In genomic region chr1:47262787-47263413, GRCh38 we compare ENCODE assay signal across 1 cellular context.
TF ChIP-seq lines count a peak whose summit lies in the region.

No MANE protein-coding gene starts in this region.

TF ChIP-seq in K562, 482 proteins besides CTCF, POLR2A, EP300 and RAD21 (continued from another document and continues in another):
- TF ChIP-seq MYC (IDR thresholded peaks at IDR 0.05; ENCODE audit: low read depth, low read length) (0 out of 2 replicates have a peak, but pooled peaks have one; percentile 33), MYC (CRISPR knock-in tag; IDR thresholded peaks at IDR 0.05; ENCODE audit: borderline replicate concordance, low read depth) (no peak), ELK3 (CRISPR knock-in tag; IDR thresholded peaks at IDR 0.05) (no peak), NELFE (IDR thresholded peaks at IDR 0.05; ENCODE audit: insufficient read depth, insufficient read length) (no peak), ZNF239 (CRISPR knock-in tag; IDR thresholded peaks at IDR 0.05) (peak; percentile 17; the same call in 1 of the 2 replicates), FOXK2 (conservative IDR thresholded peaks at IDR 0.05 in 1 of 2, IDR thresholded peaks at IDR 0.05 in 1 of 2; ENCODE audit: low read depth in 2 of 2) (peak; percentile 55 to 70; a peak in 2 of 4 replicates), FOXA3 (CRISPR knock-in tag; conservative IDR thresholded peaks at IDR 0.05 in 1 of 2, IDR thresholded peaks at IDR 0.05 in 1 of 2) (peak in 1 of 2 experiments; percentile 46; a peak in 1 of 4 replicates), EP400 (IDR thresholded peaks at IDR 0.05) (peak; percentile 37), NRF1 (conservative IDR thresholded peaks at IDR 0.05 in 1 of 2, IDR thresholded peaks at IDR 0.05 in 1 of 2) (no peak), NONO (IDR thresholded peaks at IDR 0.05; ENCODE audit: low read depth in 2 of 2, low read length in 1 of 2) (no peak), RUNX1 (IDR thresholded peaks at IDR 0.05; ENCODE audit: low read depth) (no peak), THAP12 (CRISPR knock-in tag; IDR thresholded peaks at IDR 0.05) (no peak), ZNF79 (CRISPR knock-in tag; IDR thresholded peaks at IDR 0.05; ENCODE audit: low read depth) (no peak), SMC3 (conservative IDR thresholded peaks at IDR 0.05; ENCODE audit: insufficient read depth, low read depth, low read length) (peak; percentile 88), ETV6 (IDR thresholded peaks at IDR 0.05; ENCODE audit: borderline replicate concordance in 1 of 2, low read depth in 2 of 2, low read length in 1 of 2) (0 out of 4 replicates have a peak, but pooled peaks of 1 of the 2 experiments have one; percentile 30), ETV6 (CRISPR knock-in tag; IDR thresholded peaks at IDR 0.05; ENCODE audit: borderline replicate concordance) (no peak), BHLHE40 (IDR thresholded peaks at IDR 0.05; ENCODE audit: low read length) (no peak), POLR2H (tag; IDR thresholded peaks at IDR 0.05; ENCODE audit: low read depth) (peak; percentile 70), MAFK (IDR thresholded peaks at IDR 0.05; ENCODE audit: low read length) (no peak), CBX3 (IDR thresholded peaks at IDR 0.05; ENCODE audit: borderline replicate concordance in 1 of 2, low read length in 2 of 2) (peak in 1 of 2 experiments; percentile 30; a peak in 1 of 3 replicates), NR2C2 (CRISPR knock-in tag; IDR thresholded peaks at IDR 0.05) (no peak), NR2C2 (tag; IDR thresholded peaks at IDR 0.05) (0 out of 2 replicates have a peak, but pooled peaks have one; percentile 14), MNT (conservative IDR thresholded peaks at IDR 0.05) (peak; percentile 24 to 32; a peak in 1 of 4 replicates), PRDM10 (IDR thresholded peaks at IDR 0.05; ENCODE audit: partially characterized antibody) (peak; percentile 83), CUX1 (CRISPR knock-in tag; IDR thresholded peaks at IDR 0.05) (no peak), XRCC4 (IDR thresholded peaks at IDR 0.05; ENCODE audit: extremely low read depth, insufficient read depth, insufficient read length) (no peak), CTBP1 (IDR thresholded peaks at IDR 0.05; ENCODE audit: borderline replicate concordance) (peak; percentile 17; the same call in 1 of the 2 replicates), ZNF75A (CRISPR knock-in tag; IDR thresholded peaks at IDR 0.05) (no peak), FOXK1 (CRISPR knock-in tag; IDR thresholded peaks at IDR 0.05; ENCODE audit: borderline replicate concordance) (0 out of 2 replicates have a peak, but pooled peaks have one; percentile 41), NR2F6 (CRISPR knock-in tag; IDR thresholded peaks at IDR 0.05) (no peak), NR1H2 (CRISPR knock-in tag; IDR thresholded peaks at IDR 0.05) (no peak), ARID3A (IDR thresholded peaks at IDR 0.05; ENCODE audit: borderline replicate concordance, low read depth, low read length) (no peak), U2AF1 (optimal IDR thresholded peaks at IDR 0.05; ENCODE audit: low read depth, low read length) (no peak), CTCFL (IDR thresholded peaks at IDR 0.05; ENCODE audit: borderline replicate concordance, insufficient read depth, low read depth, low read length, poor library complexity, severe bottlenecking) (peak; percentile 68), IRF9 (tag; IDR thresholded peaks at IDR 0.05) (0 out of 2 replicates have a peak, but pooled peaks have one; percentile 38), ZNF766 (CRISPR knock-in tag; conservative IDR thresholded peaks at IDR 0.05) (no peak), PML (IDR thresholded peaks at IDR 0.05; ENCODE audit: low read length) (0 out of 2 replicates have a peak, but pooled peaks have one; percentile 34), CHCHD3 (CRISPR knock-in tag; IDR thresholded peaks at IDR 0.05) (no peak), POLR3G (IDR thresholded peaks at IDR 0.05; ENCODE audit: extremely low read depth, insufficient read length, insufficient replicate concordance) (no peak), ZNF175 (CRISPR knock-in tag; IDR thresholded peaks at IDR 0.05; ENCODE audit: low read depth) (0 out of 2 replicates have a peak, but pooled peaks have one; percentile 36)
